18 cellular contexts compared by ENCODE assay signal in genomic region chr15:57500256-57500655, GRCh38.
A peak's percentile ranks its signal among the peaks of the same experiment; 100 is the strongest.
DNase-seq lines count a peak whose midpoint lies in the region; ATAC-seq and TF ChIP-seq lines count a peak whose summit lies in the region.
"Had no signal": no experiment of that assay in that cellular context is flagged by ENCODE, and none has a peak within 500 bp of the region (broad histone marks: within the 10 kb centered on the region; RNA-seq: fewer than 3 reads in every experiment).

No MANE protein-coding gene starts in this region.

- H3F3A ChIP-seq in GM23338 (replicated peaks; ENCODE audit: low read depth) = no peaks in the 10 kb centered on the region

- H3K9me3 ChIP-seq in CD4-positive, alpha-beta memory T cell (ENCODE audit: control insufficient read depth in 1 of 2, low read length in 2 of 2) = no peaks in the 10 kb centered on the region
- H3K9me3 ChIP-seq: A549, BLaER1 had no signal

- no peak overlapping the region for H3K27ac Mint-ChIP-seq in GM23338
- peak overlapping the region; percentile 7; the same call in 1 of the 2 replicates for H3K27ac Mint-ChIP-seq in WTC11
- H3K27ac Mint-ChIP-seq in osteocyte (ENCODE audit: unreplicated experiment) = peak overlapping the region; percentile 24
- H3K27ac Mint-ChIP-seq in CD4-positive, alpha-beta memory T cell = no peak overlapping the region
- H3K27ac Mint-ChIP-seq: CD8-positive, alpha-beta T cell had no signal

- H3K9me2 ChIP-seq in GM23338 (ENCODE audit: insufficient read depth) = peaks cover 4% of the 10 kb centered on the region; the same call in 1 of the 2 replicates

- H2AFZ ChIP-seq in GM23338 = no peak overlapping the region

- ATAC-seq in GM23338 (no peak), WTC11 (no peak)
- no peak for ATAC-seq in activated CD4-positive, CD25-positive, alpha-beta regulatory T cell treated with anti-CD3 and anti-CD28 coated beads, Interleukin-2, amount 50 U/mL, for 24 hours
- ATAC-seq: CD8-positive, alpha-beta T cell; HepG2 had no signal

- intact Hi-C loops in CD4-positive, alpha-beta memory T cell (cut with micrococcal nuclease) = no loop called here

- peaks cover 8% of the 10 kb centered on the region; the same call in 1 of the 2 replicates for H3K4me1 ChIP-seq in GM23338 (ENCODE audit: insufficient read depth)
- no peaks in the 10 kb centered on the region for H3K4me1 ChIP-seq in CD4-positive, alpha-beta memory T cell (ENCODE audit: insufficient read depth, low read length)

- no peak for DNase-seq in GM23338 (ENCODE audit: low spot score)
- DNase-seq in WTC11 (ENCODE audit: low spot score) = no peak
- DNase-seq in kidney glomerular epithelial cell (lab: John Stamatoyannopoulos, UW) = peak; percentile 9
- no peak for DNase-seq in osteocyte (ENCODE audit: extremely low spot score, unreplicated experiment)
- no peak for DNase-seq in NCI-H2029 treated with DMSO at 0.1 percent for 48 hours (lab: John Stamatoyannopoulos, UW)
- DNase-seq in CD4-positive, alpha-beta memory T cell = no peak
- no peak for DNase-seq in HCEC 1CT
- DNase-seq: CD8-positive, alpha-beta T cell; KBM-7; NCI-H1105; NCI-H2081 treated with DMSO at 0.1 percent for 48 hours; NCI-H510A treated with DMSO at 0.1 percent for 48 hours; NCI-H82; SHP77 treated with DMSO at 0.1 percent for 48 hours had no signal

- H3K27ac ChIP-seq in GM23338 (ENCODE audit: low read depth) = peak overlapping the region; percentile 19; the same call in 1 of the 2 replicates
- no peak overlapping the region for H3K27ac ChIP-seq in CD4-positive, alpha-beta memory T cell (ENCODE audit: low read depth, low read length)
- H3K27ac ChIP-seq: BLaER1 had no signal

- peaks cover 7% of the 10 kb centered on the region for H3K27me3 Mint-ChIP-seq in GM23338 (ENCODE audit: insufficient read depth, low read depth, poor library complexity)
- H3K27me3 Mint-ChIP-seq in WTC11 (ENCODE audit: low read depth) = no peaks in the 10 kb centered on the region
- H3K27me3 Mint-ChIP-seq in osteocyte (ENCODE audit: unreplicated experiment) = no peaks in the 10 kb centered on the region
- peaks cover 0 to 5% of the 10 kb centered on the region in 2 donors for H3K27me3 Mint-ChIP-seq in CD4-positive, alpha-beta memory T cell

- no peak overlapping the region for H3K4me2 ChIP-seq in GM23338
- H3K4me2 ChIP-seq: BLaER1 had no signal

- no peaks in the 10 kb centered on the region; the same call in 1 of the 2 replicates for H3K36me3 ChIP-seq in GM23338 (ENCODE audit: insufficient read depth)
- H3K36me3 ChIP-seq in CD4-positive, alpha-beta memory T cell (ENCODE audit: insufficient read depth, low read length) = no peaks in the 10 kb centered on the region
- H3K36me3 ChIP-seq: BLaER1 had no signal

- CTCF ChIA-PET in WTC11 (lab: Charles Lee) = interaction anchor here (1.3 to 2.6 kb wide), 2 partner anchors 14 to 27 kb away, joined by 4 to 6 read pairs; no protein-coding TSS in a partner anchor
- CTCF ChIA-PET in CD4-positive, alpha-beta memory T cell (lab: Charles Lee; ENCODE audit: partially characterized antibody) = no interaction called here

- H3K4me3 ChIP-seq in GM23338 = no peak overlapping the region
- no peak overlapping the region for H3K4me3 ChIP-seq in CD4-positive, alpha-beta memory T cell (ENCODE audit: low read length in 2 of 2)
- H3K4me3 ChIP-seq: A549, BLaER1 had no signal

- H3K36me3 Mint-ChIP-seq in GM23338 (ENCODE audit: low read depth) (no peaks in the 10 kb centered on the region; the same call in 2 of the 3 replicates), WTC11 (peaks cover 3% of the 10 kb centered on the region; the same call in 1 of the 2 replicates), osteocyte (ENCODE audit: unreplicated experiment) (no peaks in the 10 kb centered on the region)
- no peaks in the 10 kb centered on the region for H3K36me3 Mint-ChIP-seq in CD4-positive, alpha-beta memory T cell
- H3K36me3 Mint-ChIP-seq: CD8-positive, alpha-beta T cell had no signal

- TF ChIP-seq CTCF in GM23338 (conservative IDR thresholded peaks at IDR 0.05; ENCODE audit: low read depth in 2 of 2) = no peak
- no peak for TF ChIP-seq CTCF in WTC11 (IDR thresholded peaks at IDR 0.05)
- TF ChIP-seq CTCF in osteocyte (IDR thresholded peaks at IDR 0.05) = no peak

- H3K9me3 Mint-ChIP-seq in GM23338 = no peaks in the 10 kb centered on the region
- no peaks in the 10 kb centered on the region for H3K9me3 Mint-ChIP-seq in WTC11
- H3K9me3 Mint-ChIP-seq in osteocyte (ENCODE audit: unreplicated experiment) = no peaks in the 10 kb centered on the region
- no peaks in the 10 kb centered on the region for H3K9me3 Mint-ChIP-seq in CD4-positive, alpha-beta memory T cell
- H3K9me3 Mint-ChIP-seq: CD8-positive, alpha-beta T cell had no signal

- H4K20me1 ChIP-seq in GM23338 (replicated peaks; ENCODE audit: insufficient read depth) = peaks cover 3% of the 10 kb centered on the region; the same call in 1 of the 2 replicates
- H4K20me1 ChIP-seq: BLaER1 had no signal

- H3K79me2 ChIP-seq in GM23338 (replicated peaks; ENCODE audit: insufficient read depth) = peaks cover 8% of the 10 kb centered on the region

- H3K4me1 Mint-ChIP-seq in GM23338 = peaks cover 40% of the 10 kb centered on the region
- peaks cover 38% of the 10 kb centered on the region for H3K4me1 Mint-ChIP-seq in WTC11
- peaks cover 50% of the 10 kb centered on the region for H3K4me1 Mint-ChIP-seq in osteocyte (ENCODE audit: unreplicated experiment)
- no peaks in the 10 kb centered on the region for H3K4me1 Mint-ChIP-seq in CD4-positive, alpha-beta memory T cell

- H3K4me3 Mint-ChIP-seq in GM23338 (no peak overlapping the region), WTC11 (no peak overlapping the region), osteocyte (ENCODE audit: unreplicated experiment) (no peak overlapping the region)
- no peak overlapping the region for H3K4me3 Mint-ChIP-seq in CD4-positive, alpha-beta memory T cell
- H3K4me3 Mint-ChIP-seq: CD8-positive, alpha-beta T cell had no signal

- POLR2A ChIA-PET in WTC11 (lab: Charles Lee) = no interaction called here
- POLR2A ChIA-PET in CD4-positive, alpha-beta memory T cell (lab: Charles Lee; ENCODE audit: partially characterized antibody) = no interaction called here

- H3K27me3 ChIP-seq in GM23338 (ENCODE audit: insufficient read depth) = no peaks in the 10 kb centered on the region
- no peaks in the 10 kb centered on the region for H3K27me3 ChIP-seq in CD4-positive, alpha-beta memory T cell (ENCODE audit: insufficient read depth, low read length)
- H3K27me3 ChIP-seq: BLaER1 had no signal

TF ChIP-seq in GM23338, 12 proteins besides CTCF, POLR2A, EP300 and RAD21 (continues in another document):
- TF ChIP-seq NANOG (IDR thresholded peaks at IDR 0.05; ENCODE audit: borderline replicate concordance) (no peak), JUNB (IDR thresholded peaks at IDR 0.05; ENCODE audit: unreplicated experiment) (no peak), REST (IDR thresholded peaks at IDR 0.05; ENCODE audit: unreplicated experiment) (no peak)

TF ChIP-seq in WTC11, 78 proteins besides CTCF, POLR2A, EP300 and RAD21:
- no peak for TF ChIP-seq ATF3 (CRISPR knock-in tag; conservative IDR thresholded peaks at IDR 0.05)
- TF ChIP-seq HMGA2 (CRISPR knock-in tag; IDR thresholded peaks at IDR 0.05) = no peak
- TF ChIP-seq GABPB1 (CRISPR knock-in tag; IDR thresholded peaks at IDR 0.05) = no peak
- TF ChIP-seq JUN (CRISPR knock-in tag; IDR thresholded peaks at IDR 0.05) = no peak
- TF ChIP-seq CREM (CRISPR knock-in tag; IDR thresholded peaks at IDR 0.05) = no peak
- no peak for TF ChIP-seq E2F4 (CRISPR knock-in tag; IDR thresholded peaks at IDR 0.05; ENCODE audit: borderline replicate concordance, low read depth)
- TF ChIP-seq ZNF232 (CRISPR knock-in tag; IDR thresholded peaks at IDR 0.05) = no peak
- no peak for TF ChIP-seq SP1 (CRISPR knock-in tag; conservative IDR thresholded peaks at IDR 0.05)
- no peak for TF ChIP-seq ZBTB43 (CRISPR knock-in tag; IDR thresholded peaks at IDR 0.05)

Comparison
In these comparisons a context has a peak if more than half of its experiments do, and no peak if none do; other contexts are left out.
1. H3K27ac Mint-ChIP-seq: peak in WTC11 (single experiment) and osteocyte (single experiment); none in GM23338 (single experiment) and CD4-positive, alpha-beta memory T cell (0 of 7).